In genomic region chr14:68358978-68359861, GRCh38 we compare ENCODE assay signal across 9 cellular contexts.
A peak's percentile ranks its signal among the peaks of the same experiment; 100 is the strongest.
DNase-seq lines count a peak whose midpoint lies in the region; ATAC-seq and TF ChIP-seq lines count a peak whose summit lies in the region.
"Had no signal": no experiment of that assay in that cellular context is flagged by ENCODE, and none has a peak within 500 bp of the region (broad histone marks: within the 10 kb centered on the region; RNA-seq: fewer than 3 reads in every experiment).

No MANE protein-coding gene starts in this region.

- ATAC-seq in stimulated activated naive B cell treated with anti-CD40 and anti-IgM and Interleukin-4, amounts not matched to agents 10 μg/mL and 1 μg/mL and 100 μg/mL, for 72 hours (replicated peaks) = peak; percentile 58 to 60
- ATAC-seq in HG02973 (IDR thresholded peaks at IDR 0.05; ENCODE audit: unreplicated experiment) = no peak
- no peak for ATAC-seq in GM19467 (IDR thresholded peaks at IDR 0.05; ENCODE audit: unreplicated experiment)

- H2BK12ac ChIP-seq in mesenchymal stem cell (ENCODE audit: low read length in 2 of 2) = peak overlapping the region; percentile 6 to 96

- no peak overlapping the region for H3K9ac ChIP-seq in mesenchymal stem cell (ENCODE audit: low read length)

- H2AFZ ChIP-seq in mesenchymal stem cell (ENCODE audit: low read depth, low read length) = no peak overlapping the region

- in situ Hi-C loops in GM13976 (cut with MboI; ENCODE audit: low sequenced_read_pairs, unreplicated experiment) = no loop called here

- no peak overlapping the region for H3K4me2 ChIP-seq in mesenchymal stem cell (ENCODE audit: low read length, poor library complexity, severe bottlenecking)

- peaks cover 6% of the 10 kb centered on the region for H3K36me3 Mint-ChIP-seq in activated naive CD8-positive, alpha-beta T cell treated with anti-CD3 and anti-CD28 coated beads for 36 hours
- peaks cover 8 to 34% of the 10 kb centered on the region in 2 donors for H3K36me3 Mint-ChIP-seq in stimulated activated naive B cell treated with anti-CD40 and anti-IgM and Interleukin-4, amounts not matched to agents 10 μg/mL and 1 μg/mL and 100 μg/mL, for 72 hours

- no peak overlapping the region for H3K14ac ChIP-seq in mesenchymal stem cell (ENCODE audit: low read length in 2 of 2)

- H3K4me3 Mint-ChIP-seq in activated naive CD8-positive, alpha-beta T cell treated with anti-CD3 and anti-CD28 coated beads for 36 hours = peak overlapping the region; percentile 22
- H3K4me3 Mint-ChIP-seq in stimulated activated naive B cell treated with anti-CD40 and anti-IgM and Interleukin-4, amounts not matched to agents 10 μg/mL and 1 μg/mL and 100 μg/mL, for 72 hours = peak overlapping the region; percentile 31 to 54

- peak overlapping the region; percentile 11 to 77 for H3K18ac ChIP-seq in mesenchymal stem cell (ENCODE audit: low read depth in 1 of 2, low read length in 2 of 2)

- H3K27me3 Mint-ChIP-seq in activated naive CD8-positive, alpha-beta T cell treated with anti-CD3 and anti-CD28 coated beads for 36 hours = no peaks in the 10 kb centered on the region
- no peaks in the 10 kb centered on the region for H3K27me3 Mint-ChIP-seq in stimulated activated naive B cell treated with anti-CD40 and anti-IgM and Interleukin-4, amounts not matched to agents 10 μg/mL and 1 μg/mL and 100 μg/mL, for 72 hours

- H3K4ac ChIP-seq in mesenchymal stem cell (ENCODE audit: low read depth in 1 of 2, low read length in 2 of 2) = peak overlapping the region in 1 of 2 experiments; percentile 84

- WGBS in mesenchymal stem cell = 85% methylated on average over 13 of the region's 13 CpGs

- peaks cover 13% of the 10 kb centered on the region for H3K4me1 ChIP-seq in mesenchymal stem cell (ENCODE audit: control insufficient read depth, insufficient read depth, low read depth, low read length)

- H3K79me1 ChIP-seq in mesenchymal stem cell (replicated peaks; ENCODE audit: low read length, poor library complexity, severe bottlenecking) = no peaks in the 10 kb centered on the region

- H3K23ac ChIP-seq in mesenchymal stem cell (ENCODE audit: low read length in 2 of 2) = no peak overlapping the region

- no peak for TF ChIP-seq CTCF in GM13976 (IDR thresholded peaks at IDR 0.05; ENCODE audit: borderline replicate concordance, control extremely low read depth, extremely low read depth, insufficient read depth, missing control alignments)

- peaks cover 36% of the 10 kb centered on the region for H3K4me1 Mint-ChIP-seq in activated naive CD8-positive, alpha-beta T cell treated with anti-CD3 and anti-CD28 coated beads for 36 hours
- H3K4me1 Mint-ChIP-seq in stimulated activated naive B cell treated with anti-CD40 and anti-IgM and Interleukin-4, amounts not matched to agents 10 μg/mL and 1 μg/mL and 100 μg/mL, for 72 hours = peaks cover 45 to 57% of the 10 kb centered on the region in 2 donors

- H3K27ac ChIP-seq in mesenchymal stem cell (ENCODE audit: low read length, poor library complexity, severe bottlenecking) = no peak overlapping the region
- H3K27ac ChIP-seq: VCaP had no signal

- H4K91ac ChIP-seq in mesenchymal stem cell (ENCODE audit: low read length) = peak overlapping the region; percentile 55

- no peaks in the 10 kb centered on the region for H3K9me3 Mint-ChIP-seq in activated naive CD8-positive, alpha-beta T cell treated with anti-CD3 and anti-CD28 coated beads for 36 hours
- peaks cover 5 to 6% of the 10 kb centered on the region in 2 donors for H3K9me3 Mint-ChIP-seq in stimulated activated naive B cell treated with anti-CD40 and anti-IgM and Interleukin-4, amounts not matched to agents 10 μg/mL and 1 μg/mL and 100 μg/mL, for 72 hours

- no peaks in the 10 kb centered on the region for H3K27me3 ChIP-seq in mesenchymal stem cell (ENCODE audit: control insufficient read depth in 1 of 2, insufficient read depth in 1 of 2, low read length in 2 of 2)

- no peak overlapping the region for H3K4me3 ChIP-seq in mesenchymal stem cell (ENCODE audit: insufficient read depth in 1 of 2, low read depth in 1 of 2, low read length in 2 of 2)

- H3K36me3 ChIP-seq in mesenchymal stem cell (ENCODE audit: control insufficient read depth in 1 of 2, insufficient read depth in 2 of 2, low read depth in 1 of 2, low read length in 2 of 2) = no peaks in the 10 kb centered on the region

- DNase-seq in GM13976 (ENCODE audit: low spot score) = peak; percentile 40
- no peak for DNase-seq in activated naive CD8-positive, alpha-beta T cell treated with anti-CD3 and anti-CD28 coated beads for 36 hours
- DNase-seq in mesenchymal stem cell = no peak
- DNase-seq in stimulated activated naive B cell treated with anti-CD40 and anti-IgM and Interleukin-4, amounts not matched to agents 10 μg/mL and 1 μg/mL and 100 μg/mL, for 72 hours = no peak
- DNase-seq in dermis blood vessel endothelial cell = no peak
- DNase-seq in islet precursor cell = no peak

- H3K27ac Mint-ChIP-seq in activated naive CD8-positive, alpha-beta T cell treated with anti-CD3 and anti-CD28 coated beads for 36 hours = peak overlapping the region; percentile 70
- peak overlapping the region; percentile 93 for H3K27ac Mint-ChIP-seq in stimulated activated naive B cell treated with anti-CD40 and anti-IgM and Interleukin-4, amounts not matched to agents 10 μg/mL and 1 μg/mL and 100 μg/mL, for 72 hours

- H2AK5ac ChIP-seq in mesenchymal stem cell (ENCODE audit: low read length, severe bottlenecking) = peak overlapping the region; percentile 49

- H2BK15ac ChIP-seq in mesenchymal stem cell (ENCODE audit: low read depth, poor library complexity, severe bottlenecking) = peak overlapping the region; percentile 44

- H2BK5ac ChIP-seq in mesenchymal stem cell (ENCODE audit: low read depth, low read length, poor library complexity, severe bottlenecking) = no peak overlapping the region

- H2BK120ac ChIP-seq in mesenchymal stem cell (ENCODE audit: low read depth, low read length) = peak overlapping the region; percentile 21

- no peaks in the 10 kb centered on the region for H3K9me3 ChIP-seq in mesenchymal stem cell (ENCODE audit: control insufficient read depth, low read length)

- peak overlapping the region; percentile 89 for H4K8ac ChIP-seq in mesenchymal stem cell (ENCODE audit: low read length)

Comparison
In these comparisons a context has a peak if more than half of its experiments do, and no peak if none do; other contexts are left out.
1. ATAC-seq: peak in stimulated activated naive B cell treated with anti-CD40 and anti-IgM and Interleukin-4, amounts not matched to agents 10 μg/mL and 1 μg/mL and 100 μg/mL, for 72 hours (2 of 2); none in HG02973 (single experiment) and GM19467 (single experiment).